In the genomic region with DNA sequence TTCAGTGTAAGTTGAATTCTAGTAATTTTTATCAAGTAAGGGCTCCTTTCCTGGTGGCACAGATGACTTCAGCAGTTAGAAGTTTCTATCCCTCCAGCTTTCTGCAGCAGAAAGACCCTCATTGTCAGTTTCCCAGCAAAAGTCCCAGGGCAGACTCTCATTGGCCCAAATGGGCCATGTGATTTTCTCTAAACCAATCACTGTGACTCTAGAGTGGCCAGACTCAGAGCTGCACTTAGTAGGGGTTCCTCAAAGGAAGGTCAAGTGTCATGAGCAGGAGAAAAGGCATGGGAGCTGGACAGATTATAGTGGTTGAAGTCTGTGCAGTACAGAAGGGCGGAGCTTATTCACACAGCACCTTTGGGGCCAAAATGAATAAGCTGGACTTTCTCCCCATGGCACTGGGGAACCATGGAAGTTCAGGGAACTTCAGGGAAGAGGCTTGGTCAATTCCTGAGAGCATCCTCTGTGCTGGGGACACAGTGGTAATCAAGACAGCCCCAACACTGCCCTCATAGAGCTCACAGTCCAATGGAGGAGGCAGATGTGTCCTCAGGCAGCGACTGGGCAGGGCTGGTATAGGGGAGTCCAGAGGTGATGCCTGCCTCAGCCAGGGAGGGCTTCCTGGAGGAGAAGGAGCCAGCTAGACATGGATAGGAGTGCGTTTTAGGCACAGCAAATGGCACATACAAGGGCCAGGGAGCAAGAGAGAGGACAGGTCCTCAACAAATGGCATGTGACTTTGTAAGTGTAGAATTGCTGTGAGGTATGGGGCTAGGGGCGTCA, we compare ENCODE assay signal across 1 cellular context.
TF ChIP-seq lines count a peak whose summit lies in the region.

No MANE protein-coding gene starts in this region.

TF ChIP-seq in HepG2, 621 proteins besides CTCF, POLR2A, EP300 and RAD21 (continued from another document):
- TF ChIP-seq, protein P1, sequence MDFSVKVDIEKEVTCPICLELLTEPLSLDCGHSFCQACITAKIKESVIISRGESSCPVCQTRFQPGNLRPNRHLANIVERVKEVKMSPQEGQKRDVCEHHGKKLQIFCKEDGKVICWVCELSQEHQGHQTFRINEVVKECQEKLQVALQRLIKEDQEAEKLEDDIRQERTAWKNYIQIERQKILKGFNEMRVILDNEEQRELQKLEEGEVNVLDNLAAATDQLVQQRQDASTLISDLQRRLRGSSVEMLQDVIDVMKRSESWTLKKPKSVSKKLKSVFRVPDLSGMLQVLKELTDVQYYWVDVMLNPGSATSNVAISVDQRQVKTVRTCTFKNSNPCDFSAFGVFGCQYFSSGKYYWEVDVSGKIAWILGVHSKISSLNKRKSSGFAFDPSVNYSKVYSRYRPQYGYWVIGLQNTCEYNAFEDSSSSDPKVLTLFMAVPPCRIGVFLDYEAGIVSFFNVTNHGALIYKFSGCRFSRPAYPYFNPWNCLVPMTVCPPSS (IDR thresholded peaks at IDR 0.05) = no peak
- TF ChIP-seq NR3C1 (CRISPR knock-in tag; IDR thresholded peaks at IDR 0.05) = no peak
- no peak for TF ChIP-seq ZSCAN31 (CRISPR knock-in tag; IDR thresholded peaks at IDR 0.05; ENCODE audit: low read depth)
- 0 out of 2 replicates have a peak, but pooled peaks have one; percentile 56 for TF ChIP-seq SSRP1 (CRISPR knock-in tag; IDR thresholded peaks at IDR 0.05)
- TF ChIP-seq, protein P2, sequence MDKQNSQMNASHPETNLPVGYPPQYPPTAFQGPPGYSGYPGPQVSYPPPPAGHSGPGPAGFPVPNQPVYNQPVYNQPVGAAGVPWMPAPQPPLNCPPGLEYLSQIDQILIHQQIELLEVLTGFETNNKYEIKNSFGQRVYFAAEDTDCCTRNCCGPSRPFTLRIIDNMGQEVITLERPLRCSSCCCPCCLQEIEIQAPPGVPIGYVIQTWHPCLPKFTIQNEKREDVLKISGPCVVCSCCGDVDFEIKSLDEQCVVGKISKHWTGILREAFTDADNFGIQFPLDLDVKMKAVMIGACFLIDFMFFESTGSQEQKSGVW (CRISPR knock-in tag; IDR thresholded peaks at IDR 0.05; ENCODE audit: borderline replicate concordance) = no peak
- no peak for TF ChIP-seq ZNF101 (CRISPR knock-in tag; IDR thresholded peaks at IDR 0.05; ENCODE audit: borderline replicate concordance, low read depth)
- peak; percentile 49; the same call in 1 of the 2 replicates for TF ChIP-seq POLR2G (IDR thresholded peaks at IDR 0.05; ENCODE audit: low read depth, low read length)
- peak; percentile 94 for TF ChIP-seq ZSCAN22 (CRISPR knock-in tag; IDR thresholded peaks at IDR 0.05)
- TF ChIP-seq TBX3 (IDR thresholded peaks at IDR 0.05; ENCODE audit: borderline replicate concordance) = no peak
- TF ChIP-seq ZNF138 (CRISPR knock-in tag; IDR thresholded peaks at IDR 0.05; ENCODE audit: low read depth) = no peak
- no peak for TF ChIP-seq HOXA5 (CRISPR knock-in tag; IDR thresholded peaks at IDR 0.05)
- no peak for TF ChIP-seq SALL2 (CRISPR knock-in tag; IDR thresholded peaks at IDR 0.05)
- TF ChIP-seq, protein P3, sequence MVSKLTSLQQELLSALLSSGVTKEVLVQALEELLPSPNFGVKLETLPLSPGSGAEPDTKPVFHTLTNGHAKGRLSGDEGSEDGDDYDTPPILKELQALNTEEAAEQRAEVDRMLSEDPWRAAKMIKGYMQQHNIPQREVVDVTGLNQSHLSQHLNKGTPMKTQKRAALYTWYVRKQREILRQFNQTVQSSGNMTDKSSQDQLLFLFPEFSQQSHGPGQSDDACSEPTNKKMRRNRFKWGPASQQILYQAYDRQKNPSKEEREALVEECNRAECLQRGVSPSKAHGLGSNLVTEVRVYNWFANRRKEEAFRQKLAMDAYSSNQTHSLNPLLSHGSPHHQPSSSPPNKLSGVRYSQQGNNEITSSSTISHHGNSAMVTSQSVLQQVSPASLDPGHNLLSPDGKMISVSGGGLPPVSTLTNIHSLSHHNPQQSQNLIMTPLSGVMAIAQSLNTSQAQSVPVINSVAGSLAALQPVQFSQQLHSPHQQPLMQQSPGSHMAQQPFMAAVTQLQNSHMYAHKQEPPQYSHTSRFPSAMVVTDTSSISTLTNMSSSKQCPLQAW (CRISPR knock-in tag; IDR thresholded peaks at IDR 0.05) = no peak
- TF ChIP-seq KAT2B (IDR thresholded peaks at IDR 0.05; ENCODE audit: borderline replicate concordance, low read depth, low read length) = no peak
- no peak for TF ChIP-seq SNRNP70 (IDR thresholded peaks at IDR 0.05; ENCODE audit: low read depth, low read length)
- TF ChIP-seq TGIF2 (CRISPR knock-in tag; IDR thresholded peaks at IDR 0.05) = no peak
- TF ChIP-seq, protein P4, sequence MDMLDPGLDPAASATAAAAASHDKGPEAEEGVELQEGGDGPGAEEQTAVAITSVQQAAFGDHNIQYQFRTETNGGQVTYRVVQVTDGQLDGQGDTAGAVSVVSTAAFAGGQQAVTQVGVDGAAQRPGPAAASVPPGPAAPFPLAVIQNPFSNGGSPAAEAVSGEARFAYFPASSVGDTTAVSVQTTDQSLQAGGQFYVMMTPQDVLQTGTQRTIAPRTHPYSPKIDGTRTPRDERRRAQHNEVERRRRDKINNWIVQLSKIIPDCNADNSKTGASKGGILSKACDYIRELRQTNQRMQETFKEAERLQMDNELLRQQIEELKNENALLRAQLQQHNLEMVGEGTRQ (IDR thresholded peaks at IDR 0.05; ENCODE audit: low read depth, low read length) = no peak
- TF ChIP-seq, protein P4 (CRISPR knock-in tag; IDR thresholded peaks at IDR 0.05; ENCODE audit: borderline replicate concordance) = peak; percentile 33; the same call in 1 of the 2 replicates
- no peak for TF ChIP-seq EHMT2 (IDR thresholded peaks at IDR 0.05; ENCODE audit: borderline replicate concordance, low read depth, low read length)
- TF ChIP-seq SMC3 (IDR thresholded peaks at IDR 0.05; ENCODE audit: low read length) = no peak
- 0 out of 2 replicates have a peak, but pooled peaks have one; percentile 29 for TF ChIP-seq SP4 (CRISPR knock-in tag; IDR thresholded peaks at IDR 0.05)
- no peak for TF ChIP-seq MYNN (CRISPR knock-in tag; IDR thresholded peaks at IDR 0.05; ENCODE audit: low read depth)
- TF ChIP-seq MXD1 (CRISPR knock-in tag; IDR thresholded peaks at IDR 0.05) = no peak
- TF ChIP-seq FOXM1 (CRISPR knock-in tag; IDR thresholded peaks at IDR 0.05) = no peak
- TF ChIP-seq SCMH1 (CRISPR knock-in tag; IDR thresholded peaks at IDR 0.05; ENCODE audit: borderline replicate concordance) = no peak
- no peak for TF ChIP-seq BORCS8-MEF2B (CRISPR knock-in tag; IDR thresholded peaks at IDR 0.05)
- TF ChIP-seq REXO4 (CRISPR knock-in tag; IDR thresholded peaks at IDR 0.05; ENCODE audit: borderline replicate concordance) = no peak
- 0 out of 2 replicates have a peak, but pooled peaks have one; percentile 50 for TF ChIP-seq ZSCAN21 (CRISPR knock-in tag; IDR thresholded peaks at IDR 0.05; ENCODE audit: borderline replicate concordance)
- no peak for TF ChIP-seq ZNF207 (IDR thresholded peaks at IDR 0.05; ENCODE audit: borderline replicate concordance)
- TF ChIP-seq ZSCAN20 (CRISPR knock-in tag; IDR thresholded peaks at IDR 0.05; ENCODE audit: borderline replicate concordance) = no peak
- no peak for TF ChIP-seq ZBTB7B (CRISPR knock-in tag; IDR thresholded peaks at IDR 0.05)
- no peak for TF ChIP-seq RNF2 (conservative IDR thresholded peaks at IDR 0.05; ENCODE audit: low read depth)
- TF ChIP-seq ZNF460 (CRISPR knock-in tag; IDR thresholded peaks at IDR 0.05; ENCODE audit: borderline replicate concordance) = no peak
- no peak for TF ChIP-seq DNMT1 (CRISPR knock-in tag; IDR thresholded peaks at IDR 0.05)
- TF ChIP-seq ZNF746 (CRISPR knock-in tag; IDR thresholded peaks at IDR 0.05) = no peak
- TF ChIP-seq ZNF317 (CRISPR knock-in tag; IDR thresholded peaks at IDR 0.05) = no peak
- no peak for TF ChIP-seq MTA3 (CRISPR knock-in tag; IDR thresholded peaks at IDR 0.05)
- TF ChIP-seq NFYC (CRISPR knock-in tag; IDR thresholded peaks at IDR 0.05) = 0 out of 2 replicates have a peak, but pooled peaks have one; percentile 17
- TF ChIP-seq CBX5 (CRISPR knock-in tag; IDR thresholded peaks at IDR 0.05; ENCODE audit: borderline replicate concordance) = no peak
- TF ChIP-seq MEIS1 (CRISPR knock-in tag; IDR thresholded peaks at IDR 0.05; ENCODE audit: borderline replicate concordance) = no peak
- 0 out of 2 replicates have a peak, but pooled peaks have one; percentile 42 for TF ChIP-seq TERF1 (CRISPR knock-in tag; IDR thresholded peaks at IDR 0.05)
- no peak for TF ChIP-seq REL (CRISPR knock-in tag; conservative IDR thresholded peaks at IDR 0.05)
- TF ChIP-seq AKAP8 (CRISPR knock-in tag; IDR thresholded peaks at IDR 0.05) = 0 out of 2 replicates have a peak, but pooled peaks have one; percentile 17
- no peak for TF ChIP-seq KMT2B (CRISPR knock-in tag; IDR thresholded peaks at IDR 0.05)
- no peak for TF ChIP-seq HNF4A (CRISPR knock-in tag; IDR thresholded peaks at IDR 0.05)
- TF ChIP-seq, protein P5, sequence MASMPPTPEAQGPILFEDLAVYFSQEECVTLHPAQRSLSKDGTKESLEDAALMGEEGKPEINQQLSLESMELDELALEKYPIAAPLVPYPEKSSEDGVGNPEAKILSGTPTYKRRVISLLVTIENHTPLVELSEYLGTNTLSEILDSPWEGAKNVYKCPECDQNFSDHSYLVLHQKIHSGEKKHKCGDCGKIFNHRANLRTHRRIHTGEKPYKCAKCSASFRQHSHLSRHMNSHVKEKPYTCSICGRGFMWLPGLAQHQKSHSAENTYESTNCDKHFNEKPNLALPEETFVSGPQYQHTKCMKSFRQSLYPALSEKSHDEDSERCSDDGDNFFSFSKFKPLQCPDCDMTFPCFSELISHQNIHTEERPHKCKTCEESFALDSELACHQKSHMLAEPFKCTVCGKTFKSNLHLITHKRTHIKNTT (CRISPR knock-in tag; IDR thresholded peaks at IDR 0.05) = no peak
- no peak for TF ChIP-seq DR1 (CRISPR knock-in tag; IDR thresholded peaks at IDR 0.05)
- no peak for TF ChIP-seq LRRFIP1 (CRISPR knock-in tag; conservative IDR thresholded peaks at IDR 0.05)
- TF ChIP-seq FOXK1 (CRISPR knock-in tag; IDR thresholded peaks at IDR 0.05; ENCODE audit: borderline replicate concordance, low read depth) = no peak
- TF ChIP-seq ZNF616 (CRISPR knock-in tag; IDR thresholded peaks at IDR 0.05; ENCODE audit: low read depth) = no peak
